Comparison of ENCODE assay signal across 8 cellular contexts in the genomic region with DNA sequence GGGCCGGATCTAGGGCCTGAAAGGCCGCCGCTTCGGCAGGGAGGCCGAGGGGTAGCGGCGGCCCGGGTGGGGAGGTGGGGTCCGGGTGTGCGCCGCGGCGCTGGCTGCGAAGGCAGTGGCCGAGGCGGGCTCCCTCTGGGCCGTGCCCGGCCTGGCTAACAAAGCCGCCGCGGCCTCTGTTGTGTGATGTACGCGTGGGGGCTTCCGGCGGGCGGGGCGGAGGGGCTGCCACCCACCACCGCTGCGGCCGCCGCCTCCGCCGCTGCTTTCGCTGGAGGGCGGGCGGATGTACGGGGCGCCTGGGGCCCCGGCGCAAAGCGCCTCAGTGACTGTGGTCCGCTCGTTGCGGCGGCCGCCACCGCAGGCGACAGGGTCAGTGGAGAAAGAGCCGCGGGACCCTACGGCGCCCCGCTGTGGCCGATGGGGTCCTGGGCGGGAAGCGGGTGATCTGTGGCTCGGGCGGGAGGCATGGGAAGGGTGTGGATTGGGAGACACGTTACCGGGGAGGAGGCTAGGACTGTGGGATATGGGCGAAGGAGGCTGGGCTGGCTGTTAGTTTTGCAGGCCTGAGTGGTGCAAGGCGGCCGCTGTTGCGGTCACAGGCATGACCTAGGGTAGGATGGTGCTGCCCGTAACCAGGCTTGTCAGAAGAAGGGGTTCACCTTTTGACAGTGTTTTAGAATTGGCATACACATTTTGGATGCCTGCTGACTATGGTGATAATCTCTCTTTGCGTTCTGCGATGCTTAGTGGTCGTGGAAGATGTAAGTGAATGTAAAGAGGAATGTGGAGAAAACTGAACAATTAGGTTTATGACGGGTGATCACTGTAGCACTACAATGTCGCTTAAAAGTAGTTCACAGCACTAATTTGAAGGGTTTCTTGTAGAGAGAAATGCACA. TPM values are rescaled to one million over a fixed set of nuclear protein-coding genes. Genes with fewer than 3 reads are reported as not detected.
DNase-seq lines count a peak whose midpoint lies in the region; ATAC-seq lines count a peak whose summit lies in the region.

No MANE protein-coding gene starts in this region.

- H3K4me3 Mint-ChIP-seq in activated CD4-positive, alpha-beta memory T cell treated with anti-CD3 and anti-CD28 coated beads, Interleukin-2, amount 10 ng/mL, durations not matched to agents 7 days and 5 days, result peak overlapping the region; percentile 99
- H3K4me3 Mint-ChIP-seq in memory B cell, result peak overlapping the region; percentile 95

- peaks cover 57% of the 10 kb centered on the region for H3K4me1 Mint-ChIP-seq in activated CD4-positive, alpha-beta memory T cell treated with anti-CD3 and anti-CD28 coated beads, Interleukin-2, amount 10 ng/mL, durations not matched to agents 7 days and 5 days
- peaks cover 15% of the 10 kb centered on the region for H3K4me1 Mint-ChIP-seq in memory B cell

- H3K27ac Mint-ChIP-seq in activated CD4-positive, alpha-beta memory T cell treated with anti-CD3 and anti-CD28 coated beads, Interleukin-2, amount 10 ng/mL, durations not matched to agents 7 days and 5 days, result peak overlapping the region; percentile 97
- peak overlapping the region; percentile 99 for H3K27ac Mint-ChIP-seq in memory B cell

- POLR2A ChIA-PET in activated CD4-positive, alpha-beta memory T cell treated with anti-CD3 and anti-CD28 coated beads, Interleukin-2, amount 10 ng/mL, durations not matched to agents 7 days and 5 days (lab: Charles Lee), result interaction anchor here (1.0 to 12.7 kb wide), 15 partner anchors 8 to 448 kb away, joined by 3 to 89 read pairs (median 5); a partner anchor contains a TSS

- ATAC-seq in HG02885 (IDR thresholded peaks at IDR 0.05; ENCODE audit: poor library complexity, unreplicated experiment), result peak; percentile 45
- peak; percentile 36 for ATAC-seq in memory B cell (ENCODE audit: low read depth)

- H3K9me3 Mint-ChIP-seq in activated CD4-positive, alpha-beta memory T cell treated with anti-CD3 and anti-CD28 coated beads, Interleukin-2, amount 10 ng/mL, durations not matched to agents 7 days and 5 days, result no peaks in the 10 kb centered on the region
- no peaks in the 10 kb centered on the region for H3K9me3 Mint-ChIP-seq in memory B cell

- DNase-seq in activated T-cell treated with anti-CD3 and anti-CD28 coated beads for 1 hour (ENCODE audit: low read depth) (peak; percentile 43), NCI-H2196 (lab: John Stamatoyannopoulos, UW; ENCODE audit: unreplicated experiment) (peak; percentile 37), memory B cell (ENCODE audit: low spot score in 2 of 2) (peak in 1 of 2 donors; percentile 60)
- no peak for DNase-seq in activated T-cell treated with anti-CD3 and anti-CD28 coated beads, Interleukin-2, amount 50 U/mL, for 1 hour
- peak; percentile 70 for DNase-seq in activated CD4-positive, alpha-beta memory T cell treated with anti-CD3 and anti-CD28 coated beads, Interleukin-2, amount 10 ng/mL, durations not matched to agents 7 days and 5 days
- DNase-seq in effector CD4-positive, alpha-beta T cell, result peak; percentile 45
- peak; percentile 62 for DNase-seq in stimulated activated CD8-positive, alpha-beta memory T cell treated with anti-CD3 and anti-CD28 coated beads, Interleukin-12 subunit alpha, Interleukin-12 subunit beta, amount 100 ng/mL, for 4 hours (ENCODE audit: low read depth)

- CTCF ChIA-PET in activated CD4-positive, alpha-beta memory T cell treated with anti-CD3 and anti-CD28 coated beads, Interleukin-2, amount 10 ng/mL, durations not matched to agents 7 days and 5 days (lab: Charles Lee), result interaction anchor here (0.6 to 3.8 kb wide), 2 partner anchors 52 to 100 kb away, joined by 3 to 29 read pairs; a partner anchor contains a TSS

- peaks cover 47% of the 10 kb centered on the region for H3K36me3 Mint-ChIP-seq in activated CD4-positive, alpha-beta memory T cell treated with anti-CD3 and anti-CD28 coated beads, Interleukin-2, amount 10 ng/mL, durations not matched to agents 7 days and 5 days (ENCODE audit: low read depth)
- H3K36me3 Mint-ChIP-seq in memory B cell, result peaks cover 23% of the 10 kb centered on the region

- no peaks in the 10 kb centered on the region for H3K27me3 Mint-ChIP-seq in activated CD4-positive, alpha-beta memory T cell treated with anti-CD3 and anti-CD28 coated beads, Interleukin-2, amount 10 ng/mL, durations not matched to agents 7 days and 5 days
- no peaks in the 10 kb centered on the region for H3K27me3 Mint-ChIP-seq in memory B cell

RNA-seq across cellular contexts. Expression of a gene that starts 0.7 kb away (rescaled TPM):
- 100 to 1,000 TPM; 266 to 272 TPM for total RNA-seq in activated CD4-positive, alpha-beta memory T cell treated with anti-CD3 and anti-CD28 coated beads, Interleukin-2, amount 10 ng/mL, durations not matched to agents 7 days and 5 days

RNA-seq across cellular contexts. Expression of a gene that starts 52.1 kb away (rescaled TPM):
- 100 to 1,000 TPM; 164 to 169 TPM for total RNA-seq in activated CD4-positive, alpha-beta memory T cell treated with anti-CD3 and anti-CD28 coated beads, Interleukin-2, amount 10 ng/mL, durations not matched to agents 7 days and 5 days
